Comparison of ENCODE assay signal across 30 cellular contexts in the genomic region with DNA sequence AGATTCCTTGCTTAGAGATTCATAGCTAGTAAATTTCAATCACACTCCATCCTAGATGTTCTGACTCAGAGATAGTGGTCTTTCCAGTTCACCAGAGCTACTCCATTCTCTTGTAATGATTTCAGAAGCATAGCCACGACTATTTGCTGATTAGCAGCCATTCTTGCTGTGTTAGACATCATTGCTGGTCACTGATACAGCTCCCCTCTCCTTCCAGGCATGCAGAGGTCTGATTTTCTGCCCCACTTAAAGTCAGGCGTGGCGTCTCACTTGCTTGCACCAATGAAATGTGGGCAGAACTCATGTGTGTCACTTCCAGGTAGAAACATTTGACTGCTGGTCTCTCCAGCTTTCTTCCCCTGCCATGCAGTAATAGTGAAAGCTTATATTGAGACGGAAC.
A peak's percentile ranks its signal among the peaks of the same experiment; 100 is the strongest.
DNase-seq lines count a peak whose midpoint lies in the region; ATAC-seq, FAIRE-seq and TF ChIP-seq lines count a peak whose summit lies in the region.
"Had no signal": no experiment of that assay in that cellular context is flagged by ENCODE, and none has a peak within 500 bp of the region (broad histone marks: within the 10 kb centered on the region; RNA-seq: fewer than 3 reads in every experiment).

No MANE protein-coding gene starts in this region.

- WGBS in neuronal stem cell (ENCODE audit: extremely low coverage in 2 of 2, insufficient read length in 2 of 2, insufficient replicate concordance in 1 of 2), 2 donors: no CpG with 5 or more reads among the region's 4 CpGs
- WGBS in HepG2 (ENCODE audit: low lambda C conversion rate): 53% methylated on average over 4 of the region's 4 CpGs

- H3K4me3 ChIP-seq in DND-41 (ENCODE audit: low read depth in 1 of 2, low read length in 2 of 2): no peak overlapping the region
- H3K4me3 ChIP-seq in PC-3 (ENCODE audit: low read length): no peak overlapping the region
- no peak overlapping the region for H3K4me3 ChIP-seq in epithelial cell of esophagus (ENCODE audit: low read length)
- no peak overlapping the region for H3K4me3 ChIP-seq in neuronal stem cell (ENCODE audit: low read length in 2 of 2)
- H3K4me3 ChIP-seq in HepG2 (replicated peaks in 1 of 3; ENCODE audit: insufficient read depth in 1 of 3, low read depth in 2 of 3, low read length in 3 of 3): no peak overlapping the region
- H3K4me3 ChIP-seq: adrenal gland, lung, tibial artery had no signal

- no peak for TF ChIP-seq RAD21 in HepG2 (CRISPR knock-in tag; IDR thresholded peaks at IDR 0.05)

- no peak overlapping the region for H2BK120ac ChIP-seq in neuronal stem cell (ENCODE audit: low read depth, low read length)

- POLR2A ChIA-PET in PC-3 (lab: Charles Lee; ENCODE audit: unreplicated experiment): no interaction called here
- POLR2A ChIA-PET in activated CD4-positive, alpha-beta T cell treated with anti-CD3 and anti-CD28 coated beads for 36 hours (lab: Charles Lee): no interaction called here
- POLR2A ChIA-PET in HepG2 (lab: Yijun Ruan, JAX): no interaction called here

- no peak overlapping the region for H2BK15ac ChIP-seq in neuronal stem cell (ENCODE audit: low read length)

- H3F3A ChIP-seq in PC-3 (ENCODE audit: low read length, unreplicated experiment): no peaks in the 10 kb centered on the region

- no peak for FAIRE-seq in HepG2 (lab: Jason Lieb, UNC)
- FAIRE-seq: endothelial cell of umbilical vein, HTR-8/SVneo, small intestine had no signal

- CTCF ChIA-PET in PC-3 (lab: Charles Lee) (no interaction called here), HepG2 (lab: Yijun Ruan, JAX; ENCODE audit: low intra/inter-chr PET ratio, low total read pairs) (no interaction called here)
- CTCF ChIA-PET in activated CD4-positive, alpha-beta T cell treated with anti-CD3 and anti-CD28 coated beads for 36 hours (lab: Charles Lee): no interaction called here

- intact Hi-C loops in PC-3 (cut with micrococcal nuclease): no loop called here
- intact Hi-C loops in activated CD4-positive, alpha-beta T cell treated with anti-CD3 and anti-CD28 coated beads for 36 hours (cut with DNase I, micrococcal nuclease): no loop called here
- intact Hi-C loops in CD14-positive monocyte (cut with micrococcal nuclease): no loop called here
- intact Hi-C loops in HepG2 (cut with micrococcal nuclease; ENCODE audit: unreplicated experiment): no loop called here

- no peaks in the 10 kb centered on the region for H4K20me1 ChIP-seq in DND-41 (ENCODE audit: insufficient read depth, low read length)
- H4K20me1 ChIP-seq in PC-3 (ENCODE audit: low read length): no peaks in the 10 kb centered on the region
- H4K20me1 ChIP-seq in HepG2 (ENCODE audit: insufficient read depth, low read length): no peaks in the 10 kb centered on the region

- ATAC-seq in DND-41 (ENCODE audit: insufficient read depth, low read depth): no peak
- no peak for ATAC-seq in PC-3
- no peak for ATAC-seq in activated CD4-positive, alpha-beta T cell treated with anti-CD3 and anti-CD28 coated beads for 36 hours
- ATAC-seq in HepG2: no peak

- TF ChIP-seq EP300 in HepG2 (IDR thresholded peaks at IDR 0.05; ENCODE audit: low read depth in 2 of 2, low read length in 2 of 2) (no peak), HepG2 (CRISPR knock-in tag; IDR thresholded peaks at IDR 0.05; ENCODE audit: borderline replicate concordance) (no peak)

- H3K27ac Mint-ChIP-seq in activated CD4-positive, alpha-beta T cell treated with anti-CD3 and anti-CD28 coated beads for 36 hours: no peak overlapping the region
- peak overlapping the region in 1 of 7 donors; percentile 1 for H3K27ac Mint-ChIP-seq in CD14-positive monocyte

- H2AK5ac ChIP-seq in neuronal stem cell (ENCODE audit: low read depth, low read length): no peak overlapping the region

- no peak overlapping the region for H3K18ac ChIP-seq in neuronal stem cell (ENCODE audit: low read length)

- no peak overlapping the region for H4K8ac ChIP-seq in neuronal stem cell (ENCODE audit: low read depth, low read length)

- H3K9me3 Mint-ChIP-seq in activated CD4-positive, alpha-beta T cell treated with anti-CD3 and anti-CD28 coated beads for 36 hours (ENCODE audit: low read depth): no peaks in the 10 kb centered on the region
- peaks cover 0 to 3% (median 0%) of the 10 kb centered on the region in 7 donors for H3K9me3 Mint-ChIP-seq in CD14-positive monocyte
- H3K9me3 Mint-ChIP-seq: CD8-positive, alpha-beta memory T cell; immature natural killer cell had no signal

- H3K27me3 ChIP-seq in DND-41 (ENCODE audit: insufficient read depth, low read length, poor library complexity) (no peaks in the 10 kb centered on the region), PC-3 (ENCODE audit: low read length) (no peaks in the 10 kb centered on the region), neuronal stem cell (ENCODE audit: control insufficient read depth in 3 of 3, insufficient read depth in 3 of 3, low read depth in 1 of 3, low read length in 3 of 3) (no peaks in the 10 kb centered on the region), HepG2 (ENCODE audit: control insufficient read depth in 1 of 2, insufficient read depth in 2 of 2, low read length in 2 of 2) (no peaks in the 10 kb centered on the region)
- H3K27me3 ChIP-seq: adrenal gland, neutrophil had no signal

- no peaks in the 10 kb centered on the region for H3K79me1 ChIP-seq in neuronal stem cell (ENCODE audit: low read depth, low read length)

- in situ Hi-C loops in HepG2 (cut with HindIII; ENCODE audit: extremely low pct_ligation_motif_present, low pct_unique_long_range_greater_than_20kb): no loop called here

- H3K36me3 ChIP-seq in DND-41 (ENCODE audit: insufficient read depth, low read length) (no peaks in the 10 kb centered on the region), PC-3 (ENCODE audit: low read depth, low read length) (no peaks in the 10 kb centered on the region), neuronal stem cell (replicated peaks in 1 of 2; ENCODE audit: control insufficient read depth in 2 of 2, insufficient read depth in 2 of 2, low read length in 2 of 2) (no peaks in the 10 kb centered on the region), HepG2 (replicated peaks in 1 of 2; ENCODE audit: control insufficient read depth in 1 of 2, insufficient read depth in 2 of 2, low read length in 2 of 2) (no peaks in the 10 kb centered on the region)
- H3K36me3 ChIP-seq: adrenal gland, neutrophil, tibial artery had no signal

- H3K9me3 ChIP-seq in DND-41 (ENCODE audit: insufficient read depth, low read length, severe bottlenecking) (no peaks in the 10 kb centered on the region), PC-3 (ENCODE audit: low read length) (no peaks in the 10 kb centered on the region), neuronal stem cell (replicated peaks in 1 of 2; ENCODE audit: control insufficient read depth in 2 of 2, insufficient read depth in 1 of 2, low read depth in 1 of 2, low read length in 2 of 2) (no peaks in the 10 kb centered on the region), HepG2 (ENCODE audit: low read length) (no peaks in the 10 kb centered on the region)
- H3K9me3 ChIP-seq: adrenal gland, neutrophil, tibial artery had no signal

- H3K4me1 Mint-ChIP-seq in activated CD4-positive, alpha-beta T cell treated with anti-CD3 and anti-CD28 coated beads for 36 hours: peaks cover 13% of the 10 kb centered on the region
- peaks cover 19% of the 10 kb centered on the region for H3K4me1 Mint-ChIP-seq in CD14-positive monocyte
- H3K4me1 Mint-ChIP-seq: CD8-positive, alpha-beta memory T cell; immature natural killer cell had no signal

- TF ChIP-seq POLR2A in HepG2 (IDR thresholded peaks at IDR 0.05; ENCODE audit: insufficient read depth in 1 of 2, low read depth in 2 of 2, low read length in 2 of 2): no peak

- H3K27me3 Mint-ChIP-seq in activated CD4-positive, alpha-beta T cell treated with anti-CD3 and anti-CD28 coated beads for 36 hours: no peaks in the 10 kb centered on the region
- H3K27me3 Mint-ChIP-seq in CD14-positive monocyte (ENCODE audit: low read depth in 3 of 3): peaks cover 0 to 3% (median 1%) of the 10 kb centered on the region in 3 donors

- no peak for DNase-seq in DND-41
- peak; percentile 47 for DNase-seq in PC-3
- DNase-seq in epithelial cell of esophagus (ENCODE audit: low read depth): peak; percentile 61
- no peak for DNase-seq in neuronal stem cell (ENCODE audit: low spot score)
- DNase-seq in activated CD4-positive, alpha-beta T cell treated with anti-CD3 and anti-CD28 coated beads for 36 hours: no peak
- DNase-seq in CD14-positive monocyte (ENCODE audit: low spot score): no peak
- DNase-seq in HepG2 (ENCODE audit: low spot score): no peak
- DNase-seq in NOMO-1 treated with dmso at 0.1 percent for 144 hours (lab: John Stamatoyannopoulos, UW; ENCODE audit: unreplicated experiment): no peak
- DNase-seq: 8988T; activated CD4-positive, alpha-beta T cell treated with anti-CD3 and anti-CD28 coated beads, Interleukin-2, amount 50 U/mL, for 4 hours; activated gamma-delta T cell; adrenal gland; AML-193; CD8-positive, alpha-beta memory T cell; dermis blood vessel endothelial cell; DMS79; foreskin fibroblast; immature natural killer cell; NCI-H1092; NCI-H187 treated with DMSO at 0.1 percent for 48 hours; NCI-H774; SHP77; small intestine; stimulated activated naive CD4-positive, alpha-beta T cell; T-helper 1 cell; tibial artery had no signal

- H3K79me2 ChIP-seq in DND-41 (ENCODE audit: insufficient read depth, low read length) (no peaks in the 10 kb centered on the region), PC-3 (ENCODE audit: low read length) (no peaks in the 10 kb centered on the region), HepG2 (ENCODE audit: insufficient read depth, low read length) (no peaks in the 10 kb centered on the region)

- no peak overlapping the region for H3K4me3 Mint-ChIP-seq in activated CD4-positive, alpha-beta T cell treated with anti-CD3 and anti-CD28 coated beads for 36 hours
- no peak overlapping the region for H3K4me3 Mint-ChIP-seq in CD14-positive monocyte
- H3K4me3 Mint-ChIP-seq: CD8-positive, alpha-beta memory T cell; immature natural killer cell had no signal

- H2BK5ac ChIP-seq in neuronal stem cell (ENCODE audit: low read length): no peak overlapping the region

- BruUV-seq in PC-3 (replicated peaks; lab: Mats Ljungman, UMichigan) (no TSS peak), HepG2 (replicated peaks; lab: Mats Ljungman, UMichigan) (no TSS peak)

- no peaks in the 10 kb centered on the region for H3K9me2 ChIP-seq in PC-3 (replicated peaks; ENCODE audit: low read length)

- no peak overlapping the region for H3K23ac ChIP-seq in neuronal stem cell (ENCODE audit: low read depth, low read length, poor library complexity)

- no peaks in the 10 kb centered on the region for H3K36me3 Mint-ChIP-seq in activated CD4-positive, alpha-beta T cell treated with anti-CD3 and anti-CD28 coated beads for 36 hours (ENCODE audit: low read depth)
- no peaks in the 10 kb centered on the region for H3K36me3 Mint-ChIP-seq in CD14-positive monocyte
- H3K36me3 Mint-ChIP-seq: CD8-positive, alpha-beta memory T cell; immature natural killer cell had no signal

- no peak overlapping the region for H3K4ac ChIP-seq in neuronal stem cell (ENCODE audit: low read length)

- no peak overlapping the region for H3K4me2 ChIP-seq in DND-41 (ENCODE audit: insufficient read depth, low read length)
- H3K4me2 ChIP-seq in PC-3 (ENCODE audit: low read length): no peak overlapping the region
- H3K4me2 ChIP-seq in neuronal stem cell (ENCODE audit: insufficient read depth, low read length, poor library complexity, severe bottlenecking): no peak overlapping the region
- no peak overlapping the region for H3K4me2 ChIP-seq in HepG2 (ENCODE audit: low read depth, low read length)

- no peak overlapping the region for H3K14ac ChIP-seq in neuronal stem cell (ENCODE audit: low read length)

- TF ChIP-seq CTCF in DND-41 (IDR thresholded peaks at IDR 0.05; ENCODE audit: borderline replicate concordance, extremely low read depth, low read length, poor library complexity, severe bottlenecking): no peak
- TF ChIP-seq CTCF in PC-3 (conservative IDR thresholded peaks at IDR 0.05; ENCODE audit: low read depth, low read length): no peak
- no peak for TF ChIP-seq CTCF in epithelial cell of esophagus (IDR thresholded peaks at IDR 0.05; ENCODE audit: insufficient read depth, low read depth, low read length, missing control alignments)
- no peak for TF ChIP-seq CTCF in CD14-positive monocyte (IDR thresholded peaks at IDR 0.05)
- no peak for TF ChIP-seq CTCF in HepG2 (CRISPR knock-in tag; IDR thresholded peaks at IDR 0.05)

- H3K27ac ChIP-seq in DND-41 (ENCODE audit: low read length) (no peak overlapping the region), PC-3 (ENCODE audit: low read length) (no peak overlapping the region), neuronal stem cell (replicated peaks; ENCODE audit: low read length) (no peak overlapping the region), HepG2 (ENCODE audit: extremely low read length, insufficient read depth, low read length) (no peak overlapping the region)
- H3K27ac ChIP-seq: adrenal gland, neutrophil, tibial artery had no signal

- H4K91ac ChIP-seq in neuronal stem cell (ENCODE audit: low read depth, low read length, poor library complexity): no peak overlapping the region

- H3K9ac ChIP-seq in DND-41 (ENCODE audit: low read depth, low read length): no peak overlapping the region
- no peak overlapping the region for H3K9ac ChIP-seq in PC-3 (ENCODE audit: low read length)
- H3K9ac ChIP-seq in neuronal stem cell (ENCODE audit: low read depth, low read length, poor library complexity): no peak overlapping the region
- H3K9ac ChIP-seq in HepG2 (ENCODE audit: insufficient read depth, low read depth, low read length): no peak overlapping the region

- peak overlapping the region; percentile 39; the same call in 1 of the 2 replicates for H2AFZ ChIP-seq in DND-41 (ENCODE audit: low read depth, low read length)
- no peak overlapping the region for H2AFZ ChIP-seq in PC-3 (ENCODE audit: low read length)
- no peak overlapping the region for H2AFZ ChIP-seq in neuronal stem cell (ENCODE audit: low read length)
- H2AFZ ChIP-seq in HepG2 (ENCODE audit: low read length): no peak overlapping the region

- peak overlapping the region; percentile 52 for H2BK12ac ChIP-seq in neuronal stem cell (ENCODE audit: low read length)

- H3K4me1 ChIP-seq in DND-41 (ENCODE audit: insufficient read depth, low read length): no peaks in the 10 kb centered on the region
- peaks cover 17% of the 10 kb centered on the region for H3K4me1 ChIP-seq in PC-3 (ENCODE audit: insufficient read depth, low read length)
- peaks cover 8 to 14% of the 10 kb centered on the region in 2 donors for H3K4me1 ChIP-seq in neuronal stem cell (ENCODE audit: control insufficient read depth in 2 of 2, insufficient read depth in 1 of 2, low read depth in 1 of 2, low read length in 2 of 2)
- peaks cover 10% of the 10 kb centered on the region for H3K4me1 ChIP-seq in HepG2 (ENCODE audit: insufficient read depth, low read length)
- H3K4me1 ChIP-seq: adrenal gland, tibial artery had no signal

Comparison
In these comparisons a context has a peak if more than half of its experiments do, and no peak if none do; other contexts are left out.
1. DNase-seq: peak in PC-3 (single experiment) and epithelial cell of esophagus (single experiment); none in DND-41 (single experiment), neuronal stem cell (single experiment), activated CD4-positive, alpha-beta T cell treated with anti-CD3 and anti-CD28 coated beads for 36 hours (single experiment), CD14-positive monocyte (single experiment), HepG2 (single experiment) and NOMO-1 treated with dmso at 0.1 percent for 144 hours (single experiment).